ENCODE assay signal across 24 cellular contexts in the genomic region with DNA sequence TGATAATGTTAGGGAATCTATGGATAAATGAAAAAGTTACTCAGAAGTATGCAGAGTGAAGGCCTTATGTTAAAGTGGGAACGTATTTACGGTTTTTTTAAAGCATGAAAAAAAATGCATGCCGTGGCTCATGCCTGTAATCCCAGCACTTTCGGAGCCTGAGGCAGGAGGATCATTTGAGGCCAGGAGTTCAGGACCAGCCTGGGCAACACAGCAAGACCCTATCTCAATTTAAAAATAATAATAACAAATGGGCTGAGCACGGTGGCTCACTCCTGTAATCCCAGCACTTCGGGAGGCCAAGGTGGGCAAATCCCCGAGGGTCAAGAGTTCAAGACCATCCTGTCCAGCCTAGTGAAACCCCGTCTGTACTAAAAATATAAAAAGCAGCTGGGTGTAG. TPM values are rescaled to one million over a fixed set of nuclear protein-coding genes. Genes with fewer than 3 reads are reported as not detected.
"Had no signal": no experiment of that assay in that cellular context is flagged by ENCODE, and none has a peak within 500 bp of the region (broad histone marks: within the 10 kb centered on the region; RNA-seq: fewer than 3 reads in every experiment).

No MANE protein-coding gene starts in this region.

- ATAC-seq: activated CD4-positive, CD25-positive, alpha-beta regulatory T cell treated with anti-CD3 and anti-CD28 coated beads, Interleukin-2, amount 50 U/mL, for 24 hours; activated naive CD8-positive, alpha-beta T cell treated with anti-CD3 and anti-CD28 coated beads, Interleukin-2, amount 50 U/mL, for 24 hours; activated T-cell treated with anti-CD3 and anti-CD28 coated beads, Interleukin-2, amount 50 U/mL, for 72 hours; SK-N-SH treated with all-trans-retinoic acid at 6 μM for 48 hours; upper lobe of right lung had no signal

- H3K4me3 Mint-ChIP-seq: nephron; T-helper 2 cell treated with Interferon-gamma antibody and Interleukin-4, amounts not matched to agents 5 μg/mL and 100 μg/mL, for 36 hours had no signal

- H3K36me3 ChIP-seq: right atrium auricular region, suprapubic skin had no signal

- H3K9me3 Mint-ChIP-seq: activated naive CD8-positive, alpha-beta T cell treated with anti-CD3 and anti-CD28 coated beads, Interleukin-2, amount 50 U/mL, for 24 hours; activated T-cell treated with anti-CD3 and anti-CD28 coated beads, Interleukin-2, amount 50 U/mL, for 72 hours; nephron; T-helper 2 cell treated with Interferon-gamma antibody and Interleukin-4, amounts not matched to agents 5 μg/mL and 100 μg/mL, for 36 hours had no signal

- H3K9me3 ChIP-seq: ascending aorta, right atrium auricular region, suprapubic skin, upper lobe of right lung had no signal

- H3K4me3 ChIP-seq: ascending aorta, right atrium auricular region, suprapubic skin, upper lobe of right lung had no signal

- H3K27ac Mint-ChIP-seq: T-helper 2 cell treated with Interferon-gamma antibody and Interleukin-4, amounts not matched to agents 5 μg/mL and 100 μg/mL, for 36 hours had no signal

- H3K27ac ChIP-seq: ascending aorta, epithelial cell of prostate, right atrium auricular region, suprapubic skin, upper lobe of right lung had no signal

- H3K27me3 ChIP-seq: ascending aorta, right atrium auricular region, suprapubic skin, upper lobe of right lung had no signal

- DNase-seq: activated gamma-delta T cell treated with Interleukin-2 at 50 U/mL for 16 hours; activated naive CD8-positive, alpha-beta T cell treated with anti-CD3 and anti-CD28 coated beads, Interleukin-2, amount 50 U/mL, for 24 hours; activated T-cell treated with anti-CD3 and anti-CD28 coated beads, Interleukin-2, amount 50 U/mL, for 72 hours; foreskin melanocyte; head of caudate nucleus; nucleus accumbens; stimulated activated CD4-positive, alpha-beta T cell treated with anti-CD3 and anti-CD28 coated beads, Interleukin-15, amount 100 ng/mL, for 24 hours; stimulated activated CD4-positive, alpha-beta T cell treated with anti-CD3 and anti-CD28 coated beads, Interleukin-4, amount 100 ng/mL, for 1 hour; stimulated activated naive CD4-positive, alpha-beta T cell treated with Interleukin-2 at 50 U/mL for 16 hours; upper lobe of right lung had no signal

- H3K27me3 Mint-ChIP-seq: activated naive CD8-positive, alpha-beta T cell treated with anti-CD3 and anti-CD28 coated beads, Interleukin-2, amount 50 U/mL, for 24 hours had no signal

RNA-seq across cellular contexts. Expression of a gene that starts 8.9 kb away (rescaled TPM):
- total RNA-seq: ascending aorta, dermis microvascular lymphatic vessel endothelial cell, fibroblast of lung, lower leg skin, mesenteric fat pad, posterior vena cava, right atrium auricular region, skeletal muscle tissue, suprapubic skin, upper lobe of right lung had no signal
- polyA plus RNA-seq: fibroblast of lung had no signal
